ENCODE assay signal across 1 cellular context in genomic region chr10:93667795-93668194, GRCh38.
TF ChIP-seq lines count a peak whose summit lies in the region.

No MANE protein-coding gene starts in this region.

TF ChIP-seq in HepG2, 621 proteins besides CTCF, POLR2A, EP300 and RAD21 (continued from another document):
- no peak for TF ChIP-seq ZNF770 (CRISPR knock-in tag; IDR thresholded peaks at IDR 0.05)
- TF ChIP-seq ZBTB25 (CRISPR knock-in tag; IDR thresholded peaks at IDR 0.05), result no peak
- TF ChIP-seq ZNF281 (CRISPR knock-in tag; IDR thresholded peaks at IDR 0.05; ENCODE audit: borderline replicate concordance), result no peak
- TF ChIP-seq CC2D1A (CRISPR knock-in tag; IDR thresholded peaks at IDR 0.05), result no peak
TF ChIP-seq in HepG2: peak in this region for 0.
